In genomic region chr11:95157824-95158223, GRCh38 we compare ENCODE assay signal across 14 cellular contexts.
DNase-seq lines count a peak whose midpoint lies in the region; ATAC-seq and TF ChIP-seq lines count a peak whose summit lies in the region.
"Had no signal": no experiment of that assay in that cellular context is flagged by ENCODE, and none has a peak within 500 bp of the region (broad histone marks: within the 10 kb centered on the region; RNA-seq: fewer than 3 reads in every experiment).

No MANE protein-coding gene starts in this region.

- H3K36me3 Mint-ChIP-seq in activated naive CD8-positive, alpha-beta T cell treated with anti-CD3 and anti-CD28 coated beads, Interleukin-2, amount 10 ng/mL, durations not matched to agents 7 days and 5 days, result peaks cover 12% of the 10 kb centered on the region

- no peak for DNase-seq in breast epithelium (ENCODE audit: low spot score in 2 of 2)
- DNase-seq in mammary epithelial cell, result no peak
- DNase-seq in activated naive CD8-positive, alpha-beta T cell treated with anti-CD3 and anti-CD28 coated beads, Interleukin-2, amount 10 ng/mL, durations not matched to agents 7 days and 5 days, result no peak
- DNase-seq in mucosa of descending colon, result no peak
- DNase-seq in upper lobe of right lung, result no peak
- no peak for DNase-seq in NCI-H446 (lab: John Stamatoyannopoulos, UW)
- DNase-seq: activated B cell treated with CpG ODN at 0.5 μM for 24 hours; Calu3; H7; NCI-H82; stimulated activated CD4-positive, alpha-beta T cell treated with anti-CD3 and anti-CD28 coated beads, Interleukin-4, amount 100 ng/mL, for 4 hours had no signal

- no peaks in the 10 kb centered on the region for H3K27me3 ChIP-seq in breast epithelium
- no peaks in the 10 kb centered on the region for H3K27me3 ChIP-seq in mammary epithelial cell (ENCODE audit: insufficient read depth, low read length)
- H3K27me3 ChIP-seq in upper lobe of right lung, result no peaks in the 10 kb centered on the region

- peaks cover 29% of the 10 kb centered on the region for H3K4me1 Mint-ChIP-seq in activated naive CD8-positive, alpha-beta T cell treated with anti-CD3 and anti-CD28 coated beads, Interleukin-2, amount 10 ng/mL, durations not matched to agents 7 days and 5 days

- peak overlapping the region; percentile 4 for H3K4me3 Mint-ChIP-seq in activated naive CD8-positive, alpha-beta T cell treated with anti-CD3 and anti-CD28 coated beads, Interleukin-2, amount 10 ng/mL, durations not matched to agents 7 days and 5 days
- H3K4me3 Mint-ChIP-seq: activated B cell treated with CpG ODN at 0.5 μM for 24 hours had no signal

- H3K27ac Mint-ChIP-seq in activated naive CD8-positive, alpha-beta T cell treated with anti-CD3 and anti-CD28 coated beads, Interleukin-2, amount 10 ng/mL, durations not matched to agents 7 days and 5 days, result peak overlapping the region; percentile 44

- no peak overlapping the region for H2AFZ ChIP-seq in mammary epithelial cell (ENCODE audit: low read depth, low read length)

- H3K9me3 Mint-ChIP-seq in activated naive CD8-positive, alpha-beta T cell treated with anti-CD3 and anti-CD28 coated beads, Interleukin-2, amount 10 ng/mL, durations not matched to agents 7 days and 5 days, result no peaks in the 10 kb centered on the region
- H3K9me3 Mint-ChIP-seq: activated B cell treated with CpG ODN at 0.5 μM for 24 hours had no signal

- peak; percentile 48 for ATAC-seq in activated naive CD8-positive, alpha-beta T cell treated with anti-CD3 and anti-CD28 coated beads, Interleukin-2, amount 10 ng/mL, durations not matched to agents 7 days and 5 days (ENCODE audit: low read depth)
- ATAC-seq in mucosa of descending colon (peak; percentile 61), upper lobe of right lung (peak; percentile 9), HG02981 (IDR thresholded peaks at IDR 0.05; ENCODE audit: unreplicated experiment) (no peak), GM18517 (IDR thresholded peaks at IDR 0.05; ENCODE audit: unreplicated experiment) (no peak)

- H3K27ac ChIP-seq in breast epithelium (peak overlapping the region; percentile 76 to 87), mammary epithelial cell (ENCODE audit: insufficient read depth, low read depth, low read length) (no peak overlapping the region), upper lobe of right lung (no peak overlapping the region)
- H3K27ac ChIP-seq: RWPE1 had no signal

- no peaks in the 10 kb centered on the region for H3K79me2 ChIP-seq in mammary epithelial cell (ENCODE audit: insufficient read depth, low read length)

- H3K4me2 ChIP-seq in mammary epithelial cell (ENCODE audit: insufficient read depth, low read depth, low read length), result no peak overlapping the region

- H3K36me3 ChIP-seq in breast epithelium, result no peaks in the 10 kb centered on the region
- no peaks in the 10 kb centered on the region for H3K36me3 ChIP-seq in mammary epithelial cell (ENCODE audit: insufficient read depth, low read length)
- H3K36me3 ChIP-seq in mucosa of descending colon (ENCODE audit: low read depth), result no peaks in the 10 kb centered on the region
- H3K36me3 ChIP-seq in upper lobe of right lung, result no peaks in the 10 kb centered on the region

- CTCF ChIA-PET in mammary epithelial cell (lab: Charles Lee; ENCODE audit: low non-redundant PET), result interaction anchor here (0.8 kb wide), 1 partner anchor 73 kb away, joined by 5 read pairs; no protein-coding TSS in a partner anchor

- H3K27me3 Mint-ChIP-seq in activated naive CD8-positive, alpha-beta T cell treated with anti-CD3 and anti-CD28 coated beads, Interleukin-2, amount 10 ng/mL, durations not matched to agents 7 days and 5 days, result no peaks in the 10 kb centered on the region
- H3K27me3 Mint-ChIP-seq: activated B cell treated with CpG ODN at 0.5 μM for 24 hours had no signal

- POLR2A ChIA-PET in activated naive CD8-positive, alpha-beta T cell treated with anti-CD3 and anti-CD28 coated beads, Interleukin-2, amount 10 ng/mL, durations not matched to agents 7 days and 5 days (lab: Charles Lee), result interaction anchor here (1.9 to 2.0 kb wide), 2 partner anchors 73 to 548 kb away, joined by 7 to 11 read pairs; partner anchors contain the start of gene SESN3

- dilution Hi-C loops in mammary epithelial cell (cut with HindIII; ENCODE audit: low sequenced_read_pairs), result no loop called here

- H3K9me3 ChIP-seq in breast epithelium (no peaks in the 10 kb centered on the region), mammary epithelial cell (replicated peaks; ENCODE audit: insufficient read depth, low read length) (no peaks in the 10 kb centered on the region), mucosa of descending colon (no peaks in the 10 kb centered on the region), upper lobe of right lung (no peaks in the 10 kb centered on the region)

- intact Hi-C loops in breast epithelium (cut with DNase I; ENCODE audit: low total_unique reads), result loop anchor here (10.0 kb wide), 2 partner anchors 547 to 607 kb away; no protein-coding TSS in a partner anchor
- intact Hi-C loops in mammary epithelial cell (cut with micrococcal nuclease), result no loop called here
- intact Hi-C loops in mucosa of descending colon (cut with DNase I, micrococcal nuclease), result no loop called here
- intact Hi-C loops in upper lobe of right lung (cut with DNase I), result loop anchor here (10.0 kb wide), 1 partner anchor 547 kb away; no protein-coding TSS in a partner anchor

- H4K20me1 ChIP-seq in mammary epithelial cell (ENCODE audit: insufficient read depth, low read length), result no peaks in the 10 kb centered on the region

- 60% methylated on average over 1 of the region's 1 CpG for WGBS in mammary epithelial cell (ENCODE audit: low coverage, missing lambda C conversion rate)

- no peaks in the 10 kb centered on the region for H3K4me1 ChIP-seq in breast epithelium
- peaks cover 10% of the 10 kb centered on the region for H3K4me1 ChIP-seq in mammary epithelial cell (ENCODE audit: insufficient read depth, low read length)
- H3K4me1 ChIP-seq in mucosa of descending colon (ENCODE audit: low read depth), result no peaks in the 10 kb centered on the region
- no peaks in the 10 kb centered on the region for H3K4me1 ChIP-seq in upper lobe of right lung

- TF ChIP-seq CTCF in breast epithelium (IDR thresholded peaks at IDR 0.05) (no peak), mammary epithelial cell (conservative IDR thresholded peaks at IDR 0.05 in 1 of 2, IDR thresholded peaks at IDR 0.05 in 1 of 2; ENCODE audit: extremely low read depth in 1 of 2, insufficient read depth in 1 of 2, low read depth in 1 of 2, low read length in 2 of 2) (no peak), mucosa of descending colon (IDR thresholded peaks at IDR 0.05) (no peak), upper lobe of right lung (IDR thresholded peaks at IDR 0.05) (no peak)

- no peak for TF ChIP-seq POLR2A in breast epithelium (IDR thresholded peaks at IDR 0.05)

- no peak overlapping the region for H3K4me3 ChIP-seq in breast epithelium
- no peak overlapping the region for H3K4me3 ChIP-seq in mammary epithelial cell (replicated peaks in 1 of 3; ENCODE audit: insufficient read depth in 1 of 3, low read depth in 2 of 3, low read length in 3 of 3)
- H3K4me3 ChIP-seq in mucosa of descending colon, result no peak overlapping the region
- no peak overlapping the region for H3K4me3 ChIP-seq in upper lobe of right lung

- no TSS peak for BruUV-seq in mammary epithelial cell (replicated peaks; lab: Mats Ljungman, UMichigan)

- in situ Hi-C loops in mammary epithelial cell (cut with MboI; ENCODE audit: low sequenced_read_pairs in 2 of 2), result loop anchor here in 1 of 2 donors (5.0 to 10.0 kb wide), 3 partner anchors 547 to 1267 kb away; no protein-coding TSS in a partner anchor

- no peak overlapping the region for H3K9ac ChIP-seq in mammary epithelial cell (ENCODE audit: insufficient read depth, low read length)

Comparison
In these comparisons a context has a peak if more than half of its experiments do, and no peak if none do; other contexts are left out.
1. H3K27ac ChIP-seq: peak in breast epithelium (2 of 2); none in mammary epithelial cell (single experiment) and upper lobe of right lung (single experiment).
2. intact Hi-C loops: an anchor here in breast epithelium (10.0 kb wide) and upper lobe of right lung (10.0 kb wide); none called in mammary epithelial cell and mucosa of descending colon.
3. ATAC-seq: peak in activated naive CD8-positive, alpha-beta T cell treated with anti-CD3 and anti-CD28 coated beads, Interleukin-2, amount 10 ng/mL, durations not matched to agents 7 days and 5 days (single experiment), mucosa of descending colon (single experiment) and upper lobe of right lung (single experiment); none in HG02981 (single experiment) and GM18517 (single experiment).